ENCODE assay signal across 9 cellular contexts in genomic region chr12:92403210-92404175, GRCh38.
A peak's percentile ranks its signal among the peaks of the same experiment; 100 is the strongest.
DNase-seq lines count a peak whose midpoint lies in the region; ATAC-seq and TF ChIP-seq lines count a peak whose summit lies in the region.
"Had no signal": no experiment of that assay in that cellular context is flagged by ENCODE, and none has a peak within 500 bp of the region (broad histone marks: within the 10 kb centered on the region; RNA-seq: fewer than 3 reads in every experiment).

No MANE protein-coding gene starts in this region.

- H3K36me3 ChIP-seq in tibial artery = no peaks in the 10 kb centered on the region

- H3K4me1 ChIP-seq in tibial artery = no peaks in the 10 kb centered on the region

- intact Hi-C loops in tibial artery (cut with DNase I; ENCODE audit: low total_unique reads) = no loop called here

- CTCF ChIA-PET in activated CD4-positive, alpha-beta memory T cell treated with anti-CD3 and anti-CD28 coated beads, Interleukin-2, amount 10 ng/mL, durations not matched to agents 7 days and 5 days (lab: Charles Lee) = interaction anchor here (0.8 to 6.0 kb wide), 6 partner anchors 99 to 1021 kb away, joined by 3 to 44 read pairs (median 4); partner anchors contain the start of gene BTG1

- H3K4me3 ChIP-seq in tibial artery = no peak overlapping the region

- H3K36me3 Mint-ChIP-seq in activated CD4-positive, alpha-beta memory T cell treated with anti-CD3 and anti-CD28 coated beads, Interleukin-2, amount 10 ng/mL, durations not matched to agents 7 days and 5 days (ENCODE audit: low read depth) = peaks cover 26% of the 10 kb centered on the region
- no peaks in the 10 kb centered on the region for H3K36me3 Mint-ChIP-seq in naive B cell

- no peaks in the 10 kb centered on the region for H3K27me3 Mint-ChIP-seq in activated CD4-positive, alpha-beta memory T cell treated with anti-CD3 and anti-CD28 coated beads, Interleukin-2, amount 10 ng/mL, durations not matched to agents 7 days and 5 days
- no peaks in the 10 kb centered on the region for H3K27me3 Mint-ChIP-seq in naive B cell

- no peaks in the 10 kb centered on the region for H3K9me3 ChIP-seq in tibial artery

- peaks cover 7% of the 10 kb centered on the region for H3K9me3 Mint-ChIP-seq in activated CD4-positive, alpha-beta memory T cell treated with anti-CD3 and anti-CD28 coated beads, Interleukin-2, amount 10 ng/mL, durations not matched to agents 7 days and 5 days
- H3K9me3 Mint-ChIP-seq in naive B cell = no peaks in the 10 kb centered on the region

- H3K27ac ChIP-seq in tibial artery = no peak overlapping the region
- H3K27ac ChIP-seq: VCaP had no signal

- peak; percentile 78 for DNase-seq in activated CD4-positive, alpha-beta memory T cell treated with anti-CD3 and anti-CD28 coated beads, Interleukin-2, amount 10 ng/mL, durations not matched to agents 7 days and 5 days
- DNase-seq in naive B cell = peak; percentile 77
- no peak for DNase-seq in cerebellar nuclear complex (lab: John Stamatoyannopoulos, UW)
- no peak for DNase-seq in tibial artery
- DNase-seq in medulla oblongata (ENCODE audit: extremely low spot score) = no peak

- no peaks in the 10 kb centered on the region for H3K27me3 ChIP-seq in tibial artery

- peaks cover 86% of the 10 kb centered on the region for H3K4me1 Mint-ChIP-seq in activated CD4-positive, alpha-beta memory T cell treated with anti-CD3 and anti-CD28 coated beads, Interleukin-2, amount 10 ng/mL, durations not matched to agents 7 days and 5 days
- peaks cover 75 to 88% (median 78%) of the 10 kb centered on the region in 3 donors for H3K4me1 Mint-ChIP-seq in naive B cell

- POLR2A ChIA-PET in activated CD4-positive, alpha-beta memory T cell treated with anti-CD3 and anti-CD28 coated beads, Interleukin-2, amount 10 ng/mL, durations not matched to agents 7 days and 5 days (lab: Charles Lee) = interaction anchor here (0.8 to 12.8 kb wide), 21 partner anchors 13 to 1021 kb away, joined by 3 to 327 read pairs (median 6); partner anchors contain the start of gene BTG1

- TF ChIP-seq CTCF in tibial artery (IDR thresholded peaks at IDR 0.05) = no peak

- H3K27ac Mint-ChIP-seq in activated CD4-positive, alpha-beta memory T cell treated with anti-CD3 and anti-CD28 coated beads, Interleukin-2, amount 10 ng/mL, durations not matched to agents 7 days and 5 days = peak overlapping the region; percentile 95
- peak overlapping the region; percentile 94 to 99 (median 98) for H3K27ac Mint-ChIP-seq in naive B cell

- H3K4me3 Mint-ChIP-seq in activated CD4-positive, alpha-beta memory T cell treated with anti-CD3 and anti-CD28 coated beads, Interleukin-2, amount 10 ng/mL, durations not matched to agents 7 days and 5 days = peak overlapping the region; percentile 24
- peak overlapping the region; percentile 52 to 97 (median 66) for H3K4me3 Mint-ChIP-seq in naive B cell
- H3K4me3 Mint-ChIP-seq: neural crest cell had no signal

- ATAC-seq in GM19452 (IDR thresholded peaks at IDR 0.05; ENCODE audit: unreplicated experiment) (peak; percentile 84), HG03280 (IDR thresholded peaks at IDR 0.05; ENCODE audit: unreplicated experiment) (peak; percentile 83), naive B cell (ENCODE audit: low read depth in 2 of 2) (peak; percentile 81 to 82)

Comparison
In these comparisons a context has a peak if more than half of its experiments do, and no peak if none do; other contexts are left out.
1. DNase-seq: peak in activated CD4-positive, alpha-beta memory T cell treated with anti-CD3 and anti-CD28 coated beads, Interleukin-2, amount 10 ng/mL, durations not matched to agents 7 days and 5 days (single experiment) and naive B cell (single experiment); none in cerebellar nuclear complex (0 of 2), tibial artery (0 of 2) and medulla oblongata (single experiment).
2. Peak in every context shown above with its lines, with median percentiles within 50 percentile points of each other: ATAC-seq.